In the genomic region with DNA sequence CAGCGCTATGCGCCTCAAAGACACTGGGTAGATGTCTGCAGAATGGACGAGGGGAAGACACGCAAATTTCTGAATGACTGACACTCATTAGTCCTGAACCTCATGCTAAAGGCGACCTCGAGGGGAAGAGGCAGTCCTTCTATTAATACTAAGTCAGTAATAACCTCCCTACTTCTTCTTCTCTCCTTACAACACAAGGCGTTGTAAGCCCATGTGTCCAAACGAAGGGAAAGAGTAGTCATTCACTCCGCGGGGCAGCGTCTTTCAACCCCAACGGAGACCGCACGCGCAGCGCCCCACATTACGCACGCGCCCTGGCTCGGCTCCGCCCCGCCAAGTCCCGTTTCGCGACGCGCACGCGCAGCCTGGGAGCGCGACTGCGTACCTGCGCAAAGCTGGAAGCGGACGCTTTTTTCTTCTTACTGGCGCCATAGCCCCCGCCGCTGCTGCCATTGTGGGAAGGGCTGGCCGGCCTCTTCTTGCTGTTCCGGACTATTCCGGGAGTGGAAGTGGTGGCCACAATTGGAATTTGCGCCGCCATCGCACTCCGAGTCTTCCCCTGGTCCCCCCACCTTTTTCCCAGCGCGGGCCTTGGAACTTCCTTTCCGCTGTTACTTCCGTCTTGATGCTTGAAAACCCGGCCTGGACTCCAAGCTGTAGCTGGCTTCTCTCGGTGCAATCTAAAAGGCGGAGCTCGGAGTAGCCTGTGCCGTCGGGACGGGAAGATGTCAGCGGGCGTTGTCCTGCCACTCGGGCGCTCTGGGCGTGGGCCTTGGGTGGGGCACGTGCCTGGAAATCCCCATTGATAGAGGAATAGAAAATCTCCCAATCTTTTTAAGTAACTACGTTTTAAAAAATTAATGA, we compare ENCODE assay signal across 8 cellular contexts. TPM values are rescaled to one million over a fixed set of nuclear protein-coding genes. Genes with fewer than 3 reads are reported as not detected.
DNase-seq lines count a peak whose midpoint lies in the region; ATAC-seq and TF ChIP-seq lines count a peak whose summit lies in the region.

A gene with protein sequence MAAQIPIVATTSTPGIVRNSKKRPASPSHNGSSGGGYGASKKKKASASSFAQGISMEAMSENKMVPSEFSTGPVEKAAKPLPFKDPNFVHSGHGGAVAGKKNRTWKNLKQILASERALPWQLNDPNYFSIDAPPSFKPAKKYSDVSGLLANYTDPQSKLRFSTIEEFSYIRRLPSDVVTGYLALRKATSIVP (minus strand): TSS at position 627 of the 864 bp plus-strand sequence. CDS start 86 bp downstream, at position 541.

- POLR2A ChIA-PET in activated B cell treated with CpG ODN at 0.5 μM for 24 hours (lab: Charles Lee), result interaction anchor here (0.6 to 3.0 kb wide), 35 partner anchors 9 to 651 kb away, joined by 3 to 46 read pairs (median 5); a partner anchor contains a TSS

- peak within 1 kb of the TSS; percentile 100 for H3K27ac Mint-ChIP-seq in activated B cell treated with CpG ODN at 0.5 μM for 24 hours
- H3K27ac Mint-ChIP-seq in immature natural killer cell, result peak within 1 kb of the TSS; percentile 94 to 100 (median 100)

- H3K4me1 Mint-ChIP-seq in activated B cell treated with CpG ODN at 0.5 μM for 24 hours, result peaks cover 51% of the 10 kb centered on the region
- peaks cover 21 to 28% of the 10 kb centered on the region in 2 donors for H3K4me1 Mint-ChIP-seq in immature natural killer cell

- H3K36me3 Mint-ChIP-seq in activated B cell treated with CpG ODN at 0.5 μM for 24 hours (ENCODE audit: low read depth), result peaks cover 10% of the 10 kb centered on the region
- H3K36me3 Mint-ChIP-seq in immature natural killer cell, result no peaks in the 10 kb centered on the region

- no peak for TF ChIP-seq CTCF in AG09319 (IDR thresholded peaks at IDR 0.05; ENCODE audit: low read depth, low read length)
- TF ChIP-seq CTCF in activated B cell treated with CpG ODN at 0.5 μM for 24 hours (IDR thresholded peaks at IDR 0.05), result no peak
- TF ChIP-seq CTCF in cardiac fibroblast (IDR thresholded peaks at IDR 0.05; ENCODE audit: low read depth, low read length), result no peak

- intact Hi-C loops in activated B cell treated with CpG ODN at 0.5 μM for 24 hours (cut with micrococcal nuclease), result loop anchor here (1.0 to 5.0 kb wide), 14 partner anchors 14 to 632 kb away; a partner anchor contains a TSS

- ATAC-seq in GM19025 (IDR thresholded peaks at IDR 0.05; ENCODE audit: low read depth, unreplicated experiment) (peak; percentile 91), HG03280 (IDR thresholded peaks at IDR 0.05; ENCODE audit: unreplicated experiment) (peak; percentile 96), activated B cell treated with CpG ODN at 0.5 μM for 24 hours (ENCODE audit: low read depth) (peak; percentile 88)

- DNase-seq in AG09319 (ENCODE audit: extremely low read depth, low read depth) (peak; percentile 87), NCI-H345 (lab: John Stamatoyannopoulos, UW) (peak; percentile 93), activated B cell treated with CpG ODN at 0.5 μM for 24 hours (peak; percentile 95), cardiac fibroblast (ENCODE audit: low read depth in 2 of 2) (peak; percentile 97 to 98), immature natural killer cell (peak; percentile 91 to 92 (median 92)), smooth muscle cell of the brain vasculature (ENCODE audit: low read depth, low spot score) (peak; percentile 83)

- CTCF ChIA-PET in activated B cell treated with CpG ODN at 0.5 μM for 24 hours (lab: Charles Lee), result interaction anchor here (0.6 to 1.3 kb wide), 5 partner anchors 83 to 209 kb away, joined by 3 read pairs; no protein-coding TSS in a partner anchor

- no peaks in the 10 kb centered on the region for H3K9me3 Mint-ChIP-seq in activated B cell treated with CpG ODN at 0.5 μM for 24 hours
- no peaks in the 10 kb centered on the region for H3K9me3 Mint-ChIP-seq in immature natural killer cell

- H3K4me3 Mint-ChIP-seq in activated B cell treated with CpG ODN at 0.5 μM for 24 hours (peak within 1 kb of the TSS; percentile 100), immature natural killer cell (peak within 1 kb of the TSS; percentile 95 to 99 (median 99))

- H3K27me3 Mint-ChIP-seq in activated B cell treated with CpG ODN at 0.5 μM for 24 hours (no peaks in the 10 kb centered on the region), immature natural killer cell (ENCODE audit: low read depth in 3 of 3) (peaks cover 10 to 12% (median 10%) of the 10 kb centered on the region in 3 donors)

- H3K4me3 ChIP-seq in cardiac fibroblast (replicated peaks in 1 of 2; ENCODE audit: low read depth in 2 of 2, low read length in 2 of 2), result peak within 1 kb of the TSS; percentile 74 to 76

RNA-seq across cellular contexts. Expression of the gene that starts here (rescaled TPM):
- 31.6 and 35.9 TPM in 2 replicates for total RNA-seq in activated B cell treated with CpG ODN at 0.5 μM for 24 hours
- 10 to 100 TPM; 12.7 to 28.6 (median 24.6) TPM for polyA plus RNA-seq in immature natural killer cell

Comparison
In these comparisons a context has a peak if more than half of its experiments do, and no peak if none do; other contexts are left out.
1. Peak in every context shown above with its lines: DNase-seq, ATAC-seq and H3K4me3 ChIP-seq.